Comparison of ENCODE assay signal across 1 cellular context in the genomic region with DNA sequence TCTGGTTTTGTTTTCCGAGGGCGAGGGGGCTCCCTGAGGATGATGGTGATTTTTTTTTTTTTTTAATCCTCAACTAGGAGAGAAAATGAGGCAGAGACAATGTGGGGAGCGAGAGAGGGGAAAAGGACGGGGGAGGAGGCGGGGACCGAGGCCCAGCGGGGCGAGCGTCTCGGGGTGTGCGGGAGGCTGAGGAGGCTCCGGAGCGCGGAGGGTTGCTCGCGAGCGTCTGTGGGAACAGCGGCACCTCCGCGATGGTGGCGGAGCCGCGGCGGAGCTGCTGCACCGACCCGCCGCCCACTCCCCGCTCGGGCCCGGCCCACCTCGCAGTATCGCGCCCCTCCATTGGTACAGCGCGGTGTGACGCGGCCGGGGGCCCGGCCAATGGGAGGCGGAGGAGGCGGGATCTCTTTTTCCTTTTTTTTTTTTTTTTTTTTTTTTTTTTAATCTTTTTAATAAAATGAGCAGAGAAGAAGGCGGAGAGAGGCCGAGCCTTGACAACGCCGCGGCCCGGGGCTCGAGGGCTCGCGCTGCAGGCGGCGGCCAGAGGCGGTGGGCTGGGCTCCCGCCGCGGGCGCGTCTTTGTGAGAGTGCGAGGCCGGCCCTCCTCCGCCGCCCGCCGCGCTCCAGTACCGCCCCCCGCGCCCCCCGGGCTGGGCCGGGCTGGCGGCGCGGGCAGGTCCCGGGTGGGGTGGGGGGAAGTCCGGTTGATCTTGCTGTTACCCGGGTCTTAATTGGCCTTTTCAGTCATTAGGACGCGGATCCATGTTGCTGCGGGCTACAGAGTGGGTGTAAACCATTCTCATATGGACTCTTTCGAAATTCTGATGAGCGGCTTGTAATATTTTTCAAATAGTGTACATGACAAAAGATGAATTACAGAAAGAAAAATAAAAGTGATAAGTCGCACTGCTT.
TF ChIP-seq lines count a peak whose summit lies in the region.

A gene (minus strand): TSS at position 228 of the 912 bp plus-strand sequence.

TF ChIP-seq in HepG2, 621 proteins besides CTCF, POLR2A, EP300 and RAD21 (continued from another document and continues in another):
- TF ChIP-seq, protein P1, sequence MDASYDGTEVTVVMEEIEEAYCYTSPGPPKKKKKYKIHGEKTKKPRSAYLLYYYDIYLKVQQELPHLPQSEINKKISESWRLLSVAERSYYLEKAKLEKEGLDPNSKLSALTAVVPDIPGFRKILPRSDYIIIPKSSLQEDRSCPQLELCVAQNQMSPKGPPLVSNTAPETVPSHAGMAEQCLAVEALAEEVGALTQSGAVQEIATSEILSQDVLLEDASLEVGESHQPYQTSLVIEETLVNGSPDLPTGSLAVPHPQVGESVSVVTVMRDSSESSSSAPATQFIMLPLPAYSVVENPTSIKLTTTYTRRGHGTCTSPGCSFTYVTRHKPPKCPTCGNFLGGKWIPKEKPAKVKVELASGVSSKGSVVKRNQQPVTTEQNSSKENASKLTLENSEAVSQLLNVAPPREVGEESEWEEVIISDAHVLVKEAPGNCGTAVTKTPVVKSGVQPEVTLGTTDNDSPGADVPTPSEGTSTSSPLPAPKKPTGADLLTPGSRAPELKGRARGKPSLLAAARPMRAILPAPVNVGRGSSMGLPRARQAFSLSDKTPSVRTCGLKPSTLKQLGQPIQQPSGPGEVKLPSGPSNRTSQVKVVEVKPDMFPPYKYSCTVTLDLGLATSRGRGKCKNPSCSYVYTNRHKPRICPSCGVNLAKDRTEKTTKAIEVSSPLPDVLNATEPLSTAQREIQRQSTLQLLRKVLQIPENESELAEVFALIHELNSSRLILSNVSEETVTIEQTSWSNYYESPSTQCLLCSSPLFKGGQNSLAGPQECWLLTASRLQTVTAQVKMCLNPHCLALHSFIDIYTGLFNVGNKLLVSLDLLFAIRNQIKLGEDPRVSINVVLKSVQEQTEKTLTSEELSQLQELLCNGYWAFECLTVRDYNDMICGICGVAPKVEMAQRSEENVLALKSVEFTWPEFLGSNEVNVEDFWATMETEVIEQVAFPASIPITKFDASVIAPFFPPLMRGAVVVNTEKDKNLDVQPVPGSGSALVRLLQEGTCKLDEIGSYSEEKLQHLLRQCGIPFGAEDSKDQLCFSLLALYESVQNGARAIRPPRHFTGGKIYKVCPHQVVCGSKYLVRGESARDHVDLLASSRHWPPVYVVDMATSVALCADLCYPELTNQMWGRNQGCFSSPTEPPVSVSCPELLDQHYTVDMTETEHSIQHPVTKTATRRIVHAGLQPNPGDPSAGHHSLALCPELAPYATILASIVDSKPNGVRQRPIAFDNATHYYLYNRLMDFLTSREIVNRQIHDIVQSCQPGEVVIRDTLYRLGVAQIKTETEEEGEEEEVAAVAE (CRISPR knock-in tag; IDR thresholded peaks at IDR 0.05; ENCODE audit: borderline replicate concordance), result peak; percentile 99
- TF ChIP-seq, protein P2, sequence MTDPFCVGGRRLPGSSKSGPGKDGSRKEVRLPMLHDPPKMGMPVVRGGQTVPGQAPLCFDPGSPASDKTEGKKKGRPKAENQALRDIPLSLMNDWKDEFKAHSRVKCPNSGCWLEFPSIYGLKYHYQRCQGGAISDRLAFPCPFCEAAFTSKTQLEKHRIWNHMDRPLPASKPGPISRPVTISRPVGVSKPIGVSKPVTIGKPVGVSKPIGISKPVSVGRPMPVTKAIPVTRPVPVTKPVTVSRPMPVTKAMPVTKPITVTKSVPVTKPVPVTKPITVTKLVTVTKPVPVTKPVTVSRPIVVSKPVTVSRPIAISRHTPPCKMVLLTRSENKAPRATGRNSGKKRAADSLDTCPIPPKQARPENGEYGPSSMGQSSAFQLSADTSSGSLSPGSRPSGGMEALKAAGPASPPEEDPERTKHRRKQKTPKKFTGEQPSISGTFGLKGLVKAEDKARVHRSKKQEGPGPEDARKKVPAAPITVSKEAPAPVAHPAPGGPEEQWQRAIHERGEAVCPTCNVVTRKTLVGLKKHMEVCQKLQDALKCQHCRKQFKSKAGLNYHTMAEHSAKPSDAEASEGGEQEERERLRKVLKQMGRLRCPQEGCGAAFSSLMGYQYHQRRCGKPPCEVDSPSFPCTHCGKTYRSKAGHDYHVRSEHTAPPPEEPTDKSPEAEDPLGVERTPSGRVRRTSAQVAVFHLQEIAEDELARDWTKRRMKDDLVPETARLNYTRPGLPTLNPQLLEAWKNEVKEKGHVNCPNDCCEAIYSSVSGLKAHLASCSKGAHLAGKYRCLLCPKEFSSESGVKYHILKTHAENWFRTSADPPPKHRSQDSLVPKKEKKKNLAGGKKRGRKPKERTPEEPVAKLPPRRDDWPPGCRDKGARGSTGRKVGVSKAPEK (CRISPR knock-in tag; IDR thresholded peaks at IDR 0.05; ENCODE audit: borderline replicate concordance), result no peak
- no peak for TF ChIP-seq ZNF660 (CRISPR knock-in tag; IDR thresholded peaks at IDR 0.05; ENCODE audit: borderline replicate concordance, low read depth)
- peak; percentile 75 for TF ChIP-seq KMT2B (CRISPR knock-in tag; IDR thresholded peaks at IDR 0.05)
- TF ChIP-seq NFE2L1 (CRISPR knock-in tag; IDR thresholded peaks at IDR 0.05; ENCODE audit: borderline replicate concordance), result no peak
- TF ChIP-seq, protein P3, sequence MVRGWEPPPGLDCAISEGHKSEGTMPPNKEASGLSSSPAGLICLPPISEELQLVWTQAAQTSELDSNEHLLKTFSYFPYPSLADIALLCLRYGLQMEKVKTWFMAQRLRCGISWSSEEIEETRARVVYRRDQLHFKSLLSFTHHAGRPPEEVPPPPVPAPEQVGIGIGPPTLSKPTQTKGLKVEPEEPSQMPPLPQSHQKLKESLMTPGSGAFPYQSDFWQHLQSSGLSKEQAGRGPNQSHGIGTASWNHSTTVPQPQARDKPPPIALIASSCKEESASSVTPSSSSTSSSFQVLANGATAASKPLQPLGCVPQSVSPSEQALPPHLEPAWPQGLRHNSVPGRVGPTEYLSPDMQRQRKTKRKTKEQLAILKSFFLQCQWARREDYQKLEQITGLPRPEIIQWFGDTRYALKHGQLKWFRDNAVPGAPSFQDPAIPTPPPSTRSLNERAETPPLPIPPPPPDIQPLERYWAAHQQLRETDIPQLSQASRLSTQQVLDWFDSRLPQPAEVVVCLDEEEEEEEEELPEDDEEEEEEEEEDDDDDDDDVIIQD (CRISPR knock-in tag; IDR thresholded peaks at IDR 0.05; ENCODE audit: low read depth), result no peak
- no peak for TF ChIP-seq WIZ (CRISPR knock-in tag; IDR thresholded peaks at IDR 0.05)
- TF ChIP-seq ZNF510 (CRISPR knock-in tag; IDR thresholded peaks at IDR 0.05; ENCODE audit: low read depth), result no peak
- TF ChIP-seq, protein P4, sequence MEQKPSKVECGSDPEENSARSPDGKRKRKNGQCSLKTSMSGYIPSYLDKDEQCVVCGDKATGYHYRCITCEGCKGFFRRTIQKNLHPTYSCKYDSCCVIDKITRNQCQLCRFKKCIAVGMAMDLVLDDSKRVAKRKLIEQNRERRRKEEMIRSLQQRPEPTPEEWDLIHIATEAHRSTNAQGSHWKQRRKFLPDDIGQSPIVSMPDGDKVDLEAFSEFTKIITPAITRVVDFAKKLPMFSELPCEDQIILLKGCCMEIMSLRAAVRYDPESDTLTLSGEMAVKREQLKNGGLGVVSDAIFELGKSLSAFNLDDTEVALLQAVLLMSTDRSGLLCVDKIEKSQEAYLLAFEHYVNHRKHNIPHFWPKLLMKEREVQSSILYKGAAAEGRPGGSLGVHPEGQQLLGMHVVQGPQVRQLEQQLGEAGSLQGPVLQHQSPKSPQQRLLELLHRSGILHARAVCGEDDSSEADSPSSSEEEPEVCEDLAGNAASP (CRISPR knock-in tag; IDR thresholded peaks at IDR 0.05; ENCODE audit: borderline replicate concordance), result 0 out of 2 replicates have a peak, but pooled peaks have one; percentile 27
- TF ChIP-seq ZNF878 (CRISPR knock-in tag; IDR thresholded peaks at IDR 0.05), result no peak
- TF ChIP-seq, protein P5, sequence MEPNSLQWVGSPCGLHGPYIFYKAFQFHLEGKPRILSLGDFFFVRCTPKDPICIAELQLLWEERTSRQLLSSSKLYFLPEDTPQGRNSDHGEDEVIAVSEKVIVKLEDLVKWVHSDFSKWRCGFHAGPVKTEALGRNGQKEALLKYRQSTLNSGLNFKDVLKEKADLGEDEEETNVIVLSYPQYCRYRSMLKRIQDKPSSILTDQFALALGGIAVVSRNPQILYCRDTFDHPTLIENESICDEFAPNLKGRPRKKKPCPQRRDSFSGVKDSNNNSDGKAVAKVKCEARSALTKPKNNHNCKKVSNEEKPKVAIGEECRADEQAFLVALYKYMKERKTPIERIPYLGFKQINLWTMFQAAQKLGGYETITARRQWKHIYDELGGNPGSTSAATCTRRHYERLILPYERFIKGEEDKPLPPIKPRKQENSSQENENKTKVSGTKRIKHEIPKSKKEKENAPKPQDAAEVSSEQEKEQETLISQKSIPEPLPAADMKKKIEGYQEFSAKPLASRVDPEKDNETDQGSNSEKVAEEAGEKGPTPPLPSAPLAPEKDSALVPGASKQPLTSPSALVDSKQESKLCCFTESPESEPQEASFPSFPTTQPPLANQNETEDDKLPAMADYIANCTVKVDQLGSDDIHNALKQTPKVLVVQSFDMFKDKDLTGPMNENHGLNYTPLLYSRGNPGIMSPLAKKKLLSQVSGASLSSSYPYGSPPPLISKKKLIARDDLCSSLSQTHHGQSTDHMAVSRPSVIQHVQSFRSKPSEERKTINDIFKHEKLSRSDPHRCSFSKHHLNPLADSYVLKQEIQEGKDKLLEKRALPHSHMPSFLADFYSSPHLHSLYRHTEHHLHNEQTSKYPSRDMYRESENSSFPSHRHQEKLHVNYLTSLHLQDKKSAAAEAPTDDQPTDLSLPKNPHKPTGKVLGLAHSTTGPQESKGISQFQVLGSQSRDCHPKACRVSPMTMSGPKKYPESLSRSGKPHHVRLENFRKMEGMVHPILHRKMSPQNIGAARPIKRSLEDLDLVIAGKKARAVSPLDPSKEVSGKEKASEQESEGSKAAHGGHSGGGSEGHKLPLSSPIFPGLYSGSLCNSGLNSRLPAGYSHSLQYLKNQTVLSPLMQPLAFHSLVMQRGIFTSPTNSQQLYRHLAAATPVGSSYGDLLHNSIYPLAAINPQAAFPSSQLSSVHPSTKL (CRISPR knock-in tag; IDR thresholded peaks at IDR 0.05), result 0 out of 2 replicates have a peak, but pooled peaks have one; percentile 31
- no peak for TF ChIP-seq ATRX (CRISPR knock-in tag; IDR thresholded peaks at IDR 0.05; ENCODE audit: borderline replicate concordance)
- TF ChIP-seq ZNF124 (CRISPR knock-in tag; IDR thresholded peaks at IDR 0.05), result peak; percentile 44; the same call in 1 of the 2 replicates
- no peak for TF ChIP-seq SOX13 (IDR thresholded peaks at IDR 0.05)
- peak in 1 of 2 experiments; percentile 3; a peak in 1 of 4 replicates for TF ChIP-seq SOX13 (CRISPR knock-in tag; conservative IDR thresholded peaks at IDR 0.05 in 1 of 2, IDR thresholded peaks at IDR 0.05 in 1 of 2)
- TF ChIP-seq, protein P6, sequence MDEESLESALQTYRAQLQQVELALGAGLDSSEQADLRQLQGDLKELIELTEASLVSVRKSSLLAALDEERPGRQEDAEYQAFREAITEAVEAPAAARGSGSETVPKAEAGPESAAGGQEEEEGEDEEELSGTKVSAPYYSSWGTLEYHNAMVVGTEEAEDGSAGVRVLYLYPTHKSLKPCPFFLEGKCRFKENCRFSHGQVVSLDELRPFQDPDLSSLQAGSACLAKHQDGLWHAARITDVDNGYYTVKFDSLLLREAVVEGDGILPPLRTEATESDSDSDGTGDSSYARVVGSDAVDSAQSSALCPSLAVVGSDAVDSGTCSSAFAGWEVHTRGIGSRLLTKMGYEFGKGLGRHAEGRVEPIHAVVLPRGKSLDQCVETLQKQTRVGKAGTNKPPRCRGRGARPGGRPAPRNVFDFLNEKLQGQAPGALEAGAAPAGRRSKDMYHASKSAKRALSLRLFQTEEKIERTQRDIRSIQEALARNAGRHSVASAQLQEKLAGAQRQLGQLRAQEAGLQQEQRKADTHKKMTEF (CRISPR knock-in tag; IDR thresholded peaks at IDR 0.05), result peak; percentile 67; the same call in 1 of the 2 replicates
- no peak for TF ChIP-seq JUNB (CRISPR knock-in tag; IDR thresholded peaks at IDR 0.05; ENCODE audit: borderline replicate concordance)
- no peak for TF ChIP-seq SIX1 (CRISPR knock-in tag; IDR thresholded peaks at IDR 0.05; ENCODE audit: borderline replicate concordance)
- no peak for TF ChIP-seq ZSCAN31 (CRISPR knock-in tag; IDR thresholded peaks at IDR 0.05; ENCODE audit: low read depth)
- no peak for TF ChIP-seq FOXJ3 (CRISPR knock-in tag; IDR thresholded peaks at IDR 0.05; ENCODE audit: borderline replicate concordance)
- TF ChIP-seq ZBTB38 (CRISPR knock-in tag; IDR thresholded peaks at IDR 0.05), result no peak; the same call in 1 of the 2 replicates
- TF ChIP-seq ZNF773 (CRISPR knock-in tag; IDR thresholded peaks at IDR 0.05; ENCODE audit: borderline replicate concordance), result no peak
- peak; percentile 57 for TF ChIP-seq ZFX (CRISPR knock-in tag; IDR thresholded peaks at IDR 0.05; ENCODE audit: low read depth)
- TF ChIP-seq GPN1 (CRISPR knock-in tag; IDR thresholded peaks at IDR 0.05; ENCODE audit: borderline replicate concordance), result no peak
- TF ChIP-seq KLF9 (CRISPR knock-in tag; IDR thresholded peaks at IDR 0.05; ENCODE audit: low read depth), result no peak
- peak; percentile 62; the same call in 1 of the 2 replicates for TF ChIP-seq ERF (CRISPR knock-in tag; IDR thresholded peaks at IDR 0.05)
- TF ChIP-seq, protein P7, sequence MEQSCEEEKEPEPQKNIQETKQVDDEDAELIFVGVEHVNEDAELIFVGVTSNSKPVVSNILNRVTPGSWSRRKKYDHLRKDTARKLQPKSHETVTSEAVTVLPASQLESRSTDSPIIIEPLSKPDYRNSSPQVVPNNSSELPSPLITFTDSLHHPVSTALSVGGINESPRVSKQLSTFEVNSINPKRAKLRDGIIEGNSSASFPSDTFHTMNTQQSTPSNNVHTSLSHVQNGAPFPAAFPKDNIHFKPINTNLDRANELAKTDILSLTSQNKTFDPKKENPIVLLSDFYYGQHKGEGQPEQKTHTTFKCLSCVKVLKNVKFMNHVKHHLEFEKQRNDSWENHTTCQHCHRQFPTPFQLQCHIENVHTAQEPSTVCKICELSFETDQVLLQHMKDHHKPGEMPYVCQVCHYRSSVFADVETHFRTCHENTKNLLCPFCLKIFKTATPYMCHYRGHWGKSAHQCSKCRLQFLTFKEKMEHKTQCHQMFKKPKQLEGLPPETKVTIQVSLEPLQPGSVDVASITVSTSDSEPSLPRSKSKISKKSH (CRISPR knock-in tag; IDR thresholded peaks at IDR 0.05; ENCODE audit: borderline replicate concordance), result no peak
- TF ChIP-seq, protein P8, sequence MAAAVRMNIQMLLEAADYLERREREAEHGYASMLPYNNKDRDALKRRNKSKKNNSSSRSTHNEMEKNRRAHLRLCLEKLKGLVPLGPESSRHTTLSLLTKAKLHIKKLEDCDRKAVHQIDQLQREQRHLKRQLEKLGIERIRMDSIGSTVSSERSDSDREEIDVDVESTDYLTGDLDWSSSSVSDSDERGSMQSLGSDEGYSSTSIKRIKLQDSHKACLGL (CRISPR knock-in tag; IDR thresholded peaks at IDR 0.05), result no peak
- peak; percentile 48; the same call in 1 of the 2 replicates for TF ChIP-seq ZNF768 (CRISPR knock-in tag; IDR thresholded peaks at IDR 0.05)
- TF ChIP-seq AGO2 (optimal IDR thresholded peaks at IDR 0.05; ENCODE audit: low read depth, low read length), result peak; percentile 11
- TF ChIP-seq, protein P9, sequence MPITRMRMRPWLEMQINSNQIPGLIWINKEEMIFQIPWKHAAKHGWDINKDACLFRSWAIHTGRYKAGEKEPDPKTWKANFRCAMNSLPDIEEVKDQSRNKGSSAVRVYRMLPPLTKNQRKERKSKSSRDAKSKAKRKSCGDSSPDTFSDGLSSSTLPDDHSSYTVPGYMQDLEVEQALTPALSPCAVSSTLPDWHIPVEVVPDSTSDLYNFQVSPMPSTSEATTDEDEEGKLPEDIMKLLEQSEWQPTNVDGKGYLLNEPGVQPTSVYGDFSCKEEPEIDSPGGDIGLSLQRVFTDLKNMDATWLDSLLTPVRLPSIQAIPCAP (CRISPR knock-in tag; IDR thresholded peaks at IDR 0.05; ENCODE audit: low read depth), result no peak
- TF ChIP-seq ZNF33B (CRISPR knock-in tag; IDR thresholded peaks at IDR 0.05), result no peak
- peak; percentile 40; the same call in 1 of the 2 replicates for TF ChIP-seq ZNF501 (CRISPR knock-in tag; IDR thresholded peaks at IDR 0.05)
